13 cellular contexts compared by ENCODE assay signal in genomic region chr9:93062364-93062763, GRCh38. TPM values are rescaled to one million over a fixed set of nuclear protein-coding genes. Genes with fewer than 3 reads are reported as not detected.
DNase-seq lines count a peak whose midpoint lies in the region; ATAC-seq, FAIRE-seq and TF ChIP-seq lines count a peak whose summit lies in the region.
"Had no signal": no experiment of that assay in that cellular context is flagged by ENCODE, and none has a peak within 500 bp of the region (broad histone marks: within the 10 kb centered on the region; RNA-seq: fewer than 3 reads in every experiment).

No MANE protein-coding gene starts in this region.

- no peak for TF ChIP-seq CTCF in CD4-positive, alpha-beta T cell (IDR thresholded peaks at IDR 0.05)
- TF ChIP-seq CTCF in GM12873 (IDR thresholded peaks at IDR 0.05; ENCODE audit: insufficient read depth, low read depth, low read length, missing control alignments) (peak; percentile 3), SU-DHL-6 (IDR thresholded peaks at IDR 0.05; ENCODE audit: insufficient read depth, low read length, poor library complexity, severe bottlenecking) (no peak), D721Med (IDR thresholded peaks at IDR 0.05; ENCODE audit: insufficient read depth, missing control alignments) (no peak), gastroesophageal sphincter (IDR thresholded peaks at IDR 0.05) (no peak)

- H3K36me3 ChIP-seq in SU-DHL-6 (ENCODE audit: low read length) (no peaks in the 10 kb centered on the region), gastroesophageal sphincter (no peaks in the 10 kb centered on the region)

- H3K9me3 Mint-ChIP-seq in CD4-positive, alpha-beta T cell: no peaks in the 10 kb centered on the region
- H3K9me3 Mint-ChIP-seq in immature natural killer cell: no peaks in the 10 kb centered on the region
- H3K9me3 Mint-ChIP-seq: mesothelial cell of epicardium had no signal

- no peaks in the 10 kb centered on the region for H3K27me3 Mint-ChIP-seq in CD4-positive, alpha-beta T cell
- peaks cover 32 to 36% (median 35%) of the 10 kb centered on the region in 3 donors for H3K27me3 Mint-ChIP-seq in immature natural killer cell (ENCODE audit: low read depth in 3 of 3)

- H3K27ac Mint-ChIP-seq in CD4-positive, alpha-beta T cell: peak overlapping the region; percentile 100
- H3K27ac Mint-ChIP-seq in immature natural killer cell: peak overlapping the region in 3 of 6 donors; percentile 19 to 74 (median 59)
- H3K27ac Mint-ChIP-seq: mesothelial cell of epicardium had no signal

- no peak for FAIRE-seq in D721Med (lab: Jason Lieb, UNC)

- POLR2A ChIA-PET in CD4-positive, alpha-beta T cell (lab: Charles Lee): interaction anchor here (0.8 to 4.5 kb wide), 6 partner anchors 34 to 108 kb away, joined by 3 to 27 read pairs (median 5); partner anchors contain the start of gene CARD19

- no peak for ATAC-seq in CD4-positive, alpha-beta T cell (ENCODE audit: poor library complexity)
- no peak for ATAC-seq in gastroesophageal sphincter
- ATAC-seq: body of pancreas had no signal

- no peak for TF ChIP-seq POLR2A in gastroesophageal sphincter (IDR thresholded peaks at IDR 0.05)

- H3K9ac ChIP-seq in SU-DHL-6 (ENCODE audit: low read length): no peak overlapping the region

- CTCF ChIA-PET in CD4-positive, alpha-beta T cell (lab: Charles Lee): interaction anchor here (0.8 to 1.6 kb wide), 5 partner anchors 34 to 100 kb away, joined by 3 to 5 read pairs (median 4); no protein-coding TSS in a partner anchor

- peaks cover 68% of the 10 kb centered on the region for H3K36me3 Mint-ChIP-seq in CD4-positive, alpha-beta T cell (ENCODE audit: low read depth)
- H3K36me3 Mint-ChIP-seq in immature natural killer cell: no peaks in the 10 kb centered on the region
- H3K36me3 Mint-ChIP-seq: mesothelial cell of epicardium had no signal

- no peaks in the 10 kb centered on the region for H3K9me3 ChIP-seq in CD4-positive, alpha-beta T cell (ENCODE audit: control insufficient read depth, low read length)
- no peaks in the 10 kb centered on the region for H3K9me3 ChIP-seq in SU-DHL-6 (ENCODE audit: insufficient read depth, low read length)
- no peaks in the 10 kb centered on the region for H3K9me3 ChIP-seq in gastroesophageal sphincter
- H3K9me3 ChIP-seq: body of pancreas had no signal

- no peaks in the 10 kb centered on the region for H3K27me3 ChIP-seq in CD4-positive, alpha-beta T cell (ENCODE audit: control insufficient read depth, insufficient read depth, low read length)
- H3K27me3 ChIP-seq in SU-DHL-6 (ENCODE audit: low read length) (no peaks in the 10 kb centered on the region), gastroesophageal sphincter (peaks cover 18% of the 10 kb centered on the region)
- H3K27me3 ChIP-seq: body of pancreas had no signal

- no peaks in the 10 kb centered on the region for H3K9me2 ChIP-seq in SU-DHL-6 (replicated peaks; ENCODE audit: insufficient read depth, low read length)

- H3K4me3 ChIP-seq in SU-DHL-6 (ENCODE audit: insufficient read depth, low read length, poor library complexity, severe bottlenecking) (peak overlapping the region; percentile 12), gastroesophageal sphincter (no peak overlapping the region)
- H3K4me3 ChIP-seq: body of pancreas, SK-N-MC had no signal

- H3K4me3 Mint-ChIP-seq in CD4-positive, alpha-beta T cell: peak overlapping the region; percentile 96
- peak overlapping the region in 3 of 5 donors; percentile 13 to 43 (median 24) for H3K4me3 Mint-ChIP-seq in immature natural killer cell
- H3K4me3 Mint-ChIP-seq: mesothelial cell of epicardium had no signal

- TF ChIP-seq EP300 in gastroesophageal sphincter (IDR thresholded peaks at IDR 0.05): no peak

- no peaks in the 10 kb centered on the region for H3K79me2 ChIP-seq in SU-DHL-6 (ENCODE audit: insufficient read depth, low read length)

- H3K4me1 ChIP-seq in gastroesophageal sphincter: peaks cover 0 to 27% (median 12%) of the 10 kb centered on the region in 3 donors

- no peak for DNase-seq in CD4-positive, alpha-beta T cell
- DNase-seq in immature natural killer cell: no peak
- no peak for DNase-seq in D721Med (ENCODE audit: insufficient read length, low spot score)
- DNase-seq in NK-92 treated with Interleukin-12 subunit alpha and Interleukin-12 subunit beta, amount 100 ng/mL, for 24 hours (lab: John Stamatoyannopoulos, UW): no peak
- no peak for DNase-seq in AML-193 (lab: John Stamatoyannopoulos, UW)
- DNase-seq: NCI-H446 treated with DMSO at 0.1 percent for 48 hours had no signal

- intact Hi-C loops in CD4-positive, alpha-beta T cell (cut with DNase I, micrococcal nuclease): loop anchor here (5.0 kb wide), 1 partner anchor 95 kb away; no protein-coding TSS in a partner anchor

- H4K20me1 ChIP-seq in SU-DHL-6 (ENCODE audit: low read depth, low read length): no peaks in the 10 kb centered on the region

- 100% methylated on average over 1 of the region's 2 CpGs; no CpG with 5 or more reads in 1 of the 2 donors for WGBS in gastroesophageal sphincter (ENCODE audit: low coverage in 1 of 2), 2 donors

- H3K4me2 ChIP-seq in SU-DHL-6 (ENCODE audit: low read depth, low read length, poor library complexity, severe bottlenecking): peak overlapping the region; percentile 42

- H3K4me1 Mint-ChIP-seq in CD4-positive, alpha-beta T cell (ENCODE audit: low read depth): peaks cover 89% of the 10 kb centered on the region
- H3K4me1 Mint-ChIP-seq in immature natural killer cell: peaks cover 74 to 81% of the 10 kb centered on the region in 2 donors

- H3F3A ChIP-seq in SU-DHL-6 (ENCODE audit: insufficient read depth): peaks cover 17% of the 10 kb centered on the region

- H2AFZ ChIP-seq in SU-DHL-6 (ENCODE audit: low read depth, low read length, severe bottlenecking): no peak overlapping the region

- peak overlapping the region; percentile 90 for H3K27ac ChIP-seq in CD4-positive, alpha-beta T cell (ENCODE audit: low read depth, low read length)
- peak overlapping the region; percentile 70 for H3K27ac ChIP-seq in SU-DHL-6 (ENCODE audit: low read depth, low read length)
- no peak overlapping the region for H3K27ac ChIP-seq in gastroesophageal sphincter
- H3K27ac ChIP-seq: body of pancreas, SK-N-MC had no signal

RNA-seq across cellular contexts. Expression of gene SUSD3, which starts 3.9 kb away (rescaled TPM):
- 10 to 100 TPM; 33.9 to 35.6 TPM for total RNA-seq in CD4-positive, alpha-beta T cell
- polyA plus RNA-seq in immature natural killer cell: 1 to 10 TPM in 2 of 3 donors, not detected in 1; 3.5 to 5.2 TPM
- total RNA-seq in gastroesophageal sphincter: 1 to 10 TPM in 3 of 4 donors, not detected in 1; 1.5 to 4.7 (median 2.1) TPM
- total RNA-seq: LHCN-M2 had no signal

RNA-seq across cellular contexts. Expression of gene CARD19, which starts 33.7 kb away (rescaled TPM):
- total RNA-seq in CD4-positive, alpha-beta T cell: 10 to 100 TPM; 38.8 to 39.2 TPM
- 100 to 1,000 TPM in 1 of 3 donors, 10 to 100 TPM in 2; 55.1 to 105 (median 78.8) TPM for polyA plus RNA-seq in immature natural killer cell
- 10 to 100 TPM; 78.5 to 82.2 (median 80.1) TPM for total RNA-seq in gastroesophageal sphincter

Comparison
In these comparisons a context has a peak if more than half of its experiments do, and no peak if none do; other contexts are left out.
1. H3K27ac ChIP-seq: peak in CD4-positive, alpha-beta T cell (single experiment) and SU-DHL-6 (single experiment); none in gastroesophageal sphincter (0 of 4).
2. RNA of gene SUSD3, which starts 3.9 kb away (total RNA-seq): 33.9 to 35.6 TPM in CD4-positive, alpha-beta T cell; 1.5 to 4.7 TPM in gastroesophageal sphincter; every median in the first group is over 4 times any median in the second.